In genomic region chr2:86646329-86646728, GRCh38 we compare ENCODE assay signal across 22 cellular contexts. TPM values are rescaled to one million over a fixed set of nuclear protein-coding genes. Genes with fewer than 3 reads are reported as not detected.
A peak's percentile ranks its signal among the peaks of the same experiment; 100 is the strongest.
DNase-seq lines count a peak whose midpoint lies in the region; ATAC-seq, FAIRE-seq and TF ChIP-seq lines count a peak whose summit lies in the region.
"Had no signal": no experiment of that assay in that cellular context is flagged by ENCODE, and none has a peak within 500 bp of the region (broad histone marks: within the 10 kb centered on the region; RNA-seq: fewer than 3 reads in every experiment).

No MANE protein-coding gene starts in this region.

- 62 to 71% methylated on average over 4 of the region's 4 CpGs for WGBS in esophagus, 2 donors

- H3K36me3 ChIP-seq in bronchial epithelial cell (ENCODE audit: control insufficient read depth, insufficient read depth, low read length): no peaks in the 10 kb centered on the region
- no peaks in the 10 kb centered on the region for H3K36me3 ChIP-seq in esophagus (ENCODE audit: control insufficient read depth in 2 of 2, insufficient read depth in 2 of 2, low read length in 1 of 2)

- TF ChIP-seq CTCF in bronchial epithelial cell (IDR thresholded peaks at IDR 0.05; ENCODE audit: insufficient read depth, low read length, severe bottlenecking): no peak

- CTCF ChIA-PET in activated CD8-positive, alpha-beta T cell treated with anti-CD3 and anti-CD28 coated beads, Interleukin-2, amount 10 ng/mL, durations not matched to agents 7 days and 5 days (lab: Charles Lee): no interaction called here

- H3K27ac Mint-ChIP-seq in activated CD8-positive, alpha-beta T cell treated with anti-CD3 and anti-CD28 coated beads, Interleukin-2, amount 10 ng/mL, durations not matched to agents 7 days and 5 days: no peak overlapping the region
- H3K27ac Mint-ChIP-seq: B cell; CD4-positive, alpha-beta T cell; CD8-positive, alpha-beta T cell had no signal

- H3K4me1 ChIP-seq in esophagus (ENCODE audit: control insufficient read depth in 2 of 2, insufficient read depth in 2 of 2, low read length in 1 of 2): no peaks in the 10 kb centered on the region
- H3K4me1 ChIP-seq: Caco-2 had no signal

- DNase-seq in NCI-H226 (peak; percentile 4), bronchial epithelial cell (ENCODE audit: low read depth) (no peak)
- DNase-seq in activated CD8-positive, alpha-beta T cell treated with anti-CD3 and anti-CD28 coated beads, Interleukin-2, amount 10 ng/mL, durations not matched to agents 7 days and 5 days: no peak
- no peak for DNase-seq in stimulated activated naive CD4-positive, alpha-beta T cell treated with Interleukin-2 at 50 U/mL for 16 hours (lab: John Stamatoyannopoulos, UW)
- DNase-seq: AML-193; Caco-2; Calu3; CD4-positive, alpha-beta T cell; CD8-positive, alpha-beta T cell; DMS79 treated with DMSO at 0.1 percent for 48 hours; GF-D8 had no signal

- ATAC-seq in activated CD8-positive, alpha-beta T cell treated with anti-CD3 and anti-CD28 coated beads, Interleukin-2, amount 10 ng/mL, durations not matched to agents 7 days and 5 days: no peak
- no peak for ATAC-seq in GM21381 (IDR thresholded peaks at IDR 0.05; ENCODE audit: unreplicated experiment)
- ATAC-seq: A549; CD8-positive, alpha-beta T cell had no signal

- H3K27me3 Mint-ChIP-seq in activated CD8-positive, alpha-beta T cell treated with anti-CD3 and anti-CD28 coated beads, Interleukin-2, amount 10 ng/mL, durations not matched to agents 7 days and 5 days (ENCODE audit: low read depth): no peaks in the 10 kb centered on the region
- H3K27me3 Mint-ChIP-seq: B cell; CD4-positive, alpha-beta T cell had no signal

- H3K9me3 ChIP-seq in esophagus (ENCODE audit: control insufficient read depth in 2 of 2, insufficient read depth in 1 of 2, low read depth in 1 of 2, low read length in 1 of 2): no peaks in the 10 kb centered on the region

- H3K4me1 Mint-ChIP-seq in activated CD8-positive, alpha-beta T cell treated with anti-CD3 and anti-CD28 coated beads, Interleukin-2, amount 10 ng/mL, durations not matched to agents 7 days and 5 days (ENCODE audit: low read depth): no peaks in the 10 kb centered on the region
- H3K4me1 Mint-ChIP-seq: B cell had no signal

- peak; percentile 13 for FAIRE-seq in bronchial epithelial cell (lab: Jason Lieb, UNC)
- FAIRE-seq: A549, D721Med, G401.6, GM12891, GM19239 had no signal

- POLR2A ChIA-PET in activated CD8-positive, alpha-beta T cell treated with anti-CD3 and anti-CD28 coated beads, Interleukin-2, amount 10 ng/mL, durations not matched to agents 7 days and 5 days (lab: Charles Lee): no interaction called here

- H3K4me3 ChIP-seq in bronchial epithelial cell (ENCODE audit: low read depth, low read length): no peak overlapping the region
- H3K4me3 ChIP-seq in esophagus (ENCODE audit: low read depth in 1 of 2, low read length in 2 of 2): no peak overlapping the region
- H3K4me3 ChIP-seq: A549; BLaER1 treated with 17β-estradiol and CSF1 and Interleukin-3, amounts not matched to agents 10 nM and 100 nM had no signal

- H3K4me3 Mint-ChIP-seq in activated CD8-positive, alpha-beta T cell treated with anti-CD3 and anti-CD28 coated beads, Interleukin-2, amount 10 ng/mL, durations not matched to agents 7 days and 5 days: no peak overlapping the region
- H3K4me3 Mint-ChIP-seq: B cell; CD4-positive, alpha-beta T cell; CD8-positive, alpha-beta T cell had no signal

- H3K27me3 ChIP-seq in bronchial epithelial cell (ENCODE audit: control insufficient read depth, insufficient read depth, low read length) (no peaks in the 10 kb centered on the region), esophagus (ENCODE audit: control insufficient read depth in 1 of 2, insufficient read depth in 2 of 2, low read length in 2 of 2) (no peaks in the 10 kb centered on the region)
- H3K27me3 ChIP-seq: BLaER1 treated with 17β-estradiol and CSF1 and Interleukin-3, amounts not matched to agents 10 nM and 100 nM had no signal

- peak overlapping the region; percentile 40 to 44 for H3K27ac ChIP-seq in esophagus (ENCODE audit: low read depth in 2 of 2, low read length in 1 of 2)
- H3K27ac ChIP-seq: 22Rv1; A549; BLaER1 treated with 17β-estradiol and CSF1 and Interleukin-3, amounts not matched to agents 10 nM and 100 nM; C4-2B had no signal

- H3K36me3 Mint-ChIP-seq in activated CD8-positive, alpha-beta T cell treated with anti-CD3 and anti-CD28 coated beads, Interleukin-2, amount 10 ng/mL, durations not matched to agents 7 days and 5 days (ENCODE audit: low read depth): peaks cover 4% of the 10 kb centered on the region

- peaks cover 7% of the 10 kb centered on the region for H3K9me3 Mint-ChIP-seq in activated CD8-positive, alpha-beta T cell treated with anti-CD3 and anti-CD28 coated beads, Interleukin-2, amount 10 ng/mL, durations not matched to agents 7 days and 5 days (ENCODE audit: insufficient read depth)

RNA-seq across cellular contexts. Expression of gene RNF103, which starts 22.7 kb away (rescaled TPM):
- 17.7 and 18.2 TPM in 2 replicates for total RNA-seq in bronchial epithelial cell
- 10 to 100 TPM; 13.7 to 20.2 TPM for polyA plus RNA-seq in esophagus
- 1 to 10 TPM; 8.7 to 9.9 TPM for total RNA-seq in activated CD8-positive, alpha-beta T cell treated with anti-CD3 and anti-CD28 coated beads, Interleukin-2, amount 10 ng/mL, durations not matched to agents 7 days and 5 days
